Comparison of ENCODE assay signal across 16 cellular contexts in the genomic region with DNA sequence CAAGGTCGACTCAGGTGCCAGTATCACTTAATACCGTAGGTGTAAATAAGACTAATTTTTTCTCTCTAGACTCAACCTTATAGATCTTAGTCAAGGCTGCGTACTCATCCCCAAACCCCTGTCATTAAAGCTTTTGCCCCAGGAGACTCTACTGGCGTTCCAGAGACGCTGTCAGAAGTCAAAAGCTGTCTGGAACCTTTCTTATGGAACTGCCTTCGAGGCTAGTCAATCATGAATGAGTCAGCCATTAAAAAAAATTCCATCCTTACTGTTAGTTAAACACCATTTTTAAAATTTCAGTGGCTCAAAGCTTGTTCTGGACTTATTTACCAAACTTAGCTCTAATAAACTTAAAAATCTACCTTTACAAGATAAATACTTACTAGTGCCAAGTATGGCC. TPM values are rescaled to one million over a fixed set of nuclear protein-coding genes. Genes with fewer than 3 reads are reported as not detected.
A peak's percentile ranks its signal among the peaks of the same experiment; 100 is the strongest.
DNase-seq lines count a peak whose midpoint lies in the region; ATAC-seq and TF ChIP-seq lines count a peak whose summit lies in the region.
"Had no signal": no experiment of that assay in that cellular context is flagged by ENCODE, and none has a peak within 500 bp of the region (broad histone marks: within the 10 kb centered on the region; RNA-seq: fewer than 3 reads in every experiment).

No MANE protein-coding gene starts in this region.

- H3K4me3 ChIP-seq in SK-N-SH (ENCODE audit: low read depth in 2 of 2, low read length in 1 of 2) (no peak overlapping the region), smooth muscle cell (no peak overlapping the region)
- H3K4me3 ChIP-seq: SJCRH30 had no signal

- peaks cover 90% of the 10 kb centered on the region for H3K79me2 ChIP-seq in SK-N-SH (ENCODE audit: insufficient read depth)
- H3K79me2 ChIP-seq in smooth muscle cell (ENCODE audit: low read depth) = peaks cover 63% of the 10 kb centered on the region

- CTCF ChIA-PET in SK-N-SH (lab: Yijun Ruan, JAX) = no interaction called here

- H2AFZ ChIP-seq in SK-N-SH (ENCODE audit: low read depth) (no peak overlapping the region), smooth muscle cell (ENCODE audit: low read depth) (no peak overlapping the region)

- no peak for TF ChIP-seq CTCF in SK-N-SH (IDR thresholded peaks at IDR 0.05)
- TF ChIP-seq CTCF in smooth muscle cell (IDR thresholded peaks at IDR 0.05; ENCODE audit: borderline replicate concordance, insufficient read depth, poor library complexity, severe bottlenecking) = no peak

- no peak overlapping the region for H3K9ac ChIP-seq in SK-N-SH
- no peak overlapping the region for H3K9ac ChIP-seq in smooth muscle cell (ENCODE audit: low read depth)
- H3K9ac ChIP-seq: KMS-11 had no signal

- POLR2A ChIA-PET in SK-N-SH (lab: Yijun Ruan, JAX) = no interaction called here

- H3F3A ChIP-seq in SK-N-SH (replicated peaks; ENCODE audit: insufficient read depth) = peaks cover 20% of the 10 kb centered on the region
- H3F3A ChIP-seq in smooth muscle cell (ENCODE audit: low read depth) = peaks cover 9% of the 10 kb centered on the region

- no peaks in the 10 kb centered on the region for H3K9me2 ChIP-seq in SK-N-SH

- peaks cover 0 to 11% of the 10 kb centered on the region in 2 experiments for H3K36me3 ChIP-seq in SK-N-SH (replicated peaks in 1 of 2; ENCODE audit: control insufficient read depth in 1 of 2, insufficient read depth in 2 of 2, low read length in 1 of 2)
- no peaks in the 10 kb centered on the region for H3K36me3 ChIP-seq in smooth muscle cell (ENCODE audit: low read depth)
- H3K36me3 ChIP-seq: SJCRH30 had no signal

- H4K20me1 ChIP-seq in SK-N-SH (ENCODE audit: insufficient read depth) (peaks cover 74% of the 10 kb centered on the region), smooth muscle cell (ENCODE audit: low read depth) (peaks cover 91% of the 10 kb centered on the region)

- WGBS in SK-N-SH (ENCODE audit: low lambda C conversion rate) = 75% methylated on average over 6 of the region's 6 CpGs
- WGBS in smooth muscle cell (ENCODE audit: low lambda C conversion rate) = 41% methylated on average over 6 of the region's 6 CpGs

- H3K9me3 ChIP-seq in SK-N-SH = no peaks in the 10 kb centered on the region
- no peaks in the 10 kb centered on the region for H3K9me3 ChIP-seq in smooth muscle cell (replicated peaks; ENCODE audit: low read depth)
- H3K9me3 ChIP-seq: Caco-2, SJCRH30 had no signal

- H3K27me3 ChIP-seq in SK-N-SH (ENCODE audit: insufficient read depth) (no peaks in the 10 kb centered on the region), smooth muscle cell (ENCODE audit: low read depth) (no peaks in the 10 kb centered on the region)
- H3K27me3 ChIP-seq: SJCRH30 had no signal

- ATAC-seq in SK-N-SH treated with all-trans-retinoic acid at 6 μM for 48 hours (no peak), GM21515 (IDR thresholded peaks at IDR 0.05; ENCODE audit: unreplicated experiment) (no peak)

- DNase-seq in SK-N-SH (no peak), RPMI7951 (ENCODE audit: low read depth) (peak; percentile 61), islet precursor cell (peak; percentile 80), smooth muscle cell (lab: John Stamatoyannopoulos, UW; ENCODE audit: unreplicated experiment) (no peak), NCI-H187 (lab: John Stamatoyannopoulos, UW) (no peak), GF-D8 (lab: John Stamatoyannopoulos, UW) (no peak)
- DNase-seq: Caco-2, MM.1S, NCI-H2029 treated with DMSO at 0.1 percent for 48 hours, NCI-H510A treated with DMSO at 0.1 percent for 48 hours, RPMI8226, SJCRH30 had no signal

- H3K4me2 ChIP-seq in SK-N-SH (no peak overlapping the region), smooth muscle cell (peak overlapping the region; percentile 29)
- H3K4me2 ChIP-seq: KMS-11 had no signal

- no peak for TF ChIP-seq EP300 in SK-N-SH (IDR thresholded peaks at IDR 0.05; ENCODE audit: borderline replicate concordance in 1 of 2, low read depth in 1 of 2, low read length in 1 of 2)

- no peak overlapping the region for H3K27ac ChIP-seq in SK-N-SH (ENCODE audit: low read depth in 2 of 2, low read length in 1 of 2)
- peak overlapping the region; percentile 68 for H3K27ac ChIP-seq in smooth muscle cell (ENCODE audit: low read depth)
- H3K27ac ChIP-seq: 22Rv1, KMS-11, SJCRH30 had no signal

- TF ChIP-seq RAD21 in SK-N-SH (IDR thresholded peaks at IDR 0.05; ENCODE audit: low read length) = no peak

- H3K4me1 ChIP-seq in SK-N-SH (ENCODE audit: control insufficient read depth in 1 of 2, insufficient read depth in 2 of 2, low read depth in 1 of 2, low read length in 1 of 2) (peaks cover 28 to 34% of the 10 kb centered on the region in 2 experiments; a peak in 3 of 4 replicates), smooth muscle cell (ENCODE audit: low read depth) (peaks cover 24% of the 10 kb centered on the region)

TF ChIP-seq in SK-N-SH, 30 proteins besides CTCF, POLR2A, EP300 and RAD21:
- TF ChIP-seq SMC3 (IDR thresholded peaks at IDR 0.05; ENCODE audit: low read depth, low read length) = no peak
- TF ChIP-seq, protein P1, sequence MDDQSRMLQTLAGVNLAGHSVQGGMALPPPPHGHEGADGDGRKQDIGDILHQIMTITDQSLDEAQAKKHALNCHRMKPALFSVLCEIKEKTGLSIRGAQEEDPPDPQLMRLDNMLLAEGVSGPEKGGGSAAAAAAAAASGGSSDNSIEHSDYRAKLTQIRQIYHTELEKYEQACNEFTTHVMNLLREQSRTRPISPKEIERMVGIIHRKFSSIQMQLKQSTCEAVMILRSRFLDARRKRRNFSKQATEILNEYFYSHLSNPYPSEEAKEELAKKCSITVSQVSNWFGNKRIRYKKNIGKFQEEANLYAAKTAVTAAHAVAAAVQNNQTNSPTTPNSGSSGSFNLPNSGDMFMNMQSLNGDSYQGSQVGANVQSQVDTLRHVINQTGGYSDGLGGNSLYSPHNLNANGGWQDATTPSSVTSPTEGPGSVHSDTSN (IDR thresholded peaks at IDR 0.05) = peak; percentile 48

TF ChIP-seq in SK-N-SH treated with all-trans-retinoic acid at 6 μM for 48 hours, 23 proteins besides CTCF, POLR2A, EP300 and RAD21:
- TF ChIP-seq BACH2 (CRISPR knock-in tag; IDR thresholded peaks at IDR 0.05; ENCODE audit: borderline replicate concordance) = no peak
- TF ChIP-seq ESRRG (CRISPR knock-in tag; IDR thresholded peaks at IDR 0.05) = no peak
- no peak for TF ChIP-seq ZNF8 (CRISPR knock-in tag; IDR thresholded peaks at IDR 0.05)
- no peak for TF ChIP-seq ISL1 (CRISPR knock-in tag; IDR thresholded peaks at IDR 0.05)
- TF ChIP-seq ZNF70 (CRISPR knock-in tag; IDR thresholded peaks at IDR 0.05) = no peak
- TF ChIP-seq RARB (CRISPR knock-in tag; IDR thresholded peaks at IDR 0.05) = no peak
- TF ChIP-seq CSDC2 (CRISPR knock-in tag; IDR thresholded peaks at IDR 0.05) = no peak
- TF ChIP-seq TCF4 (CRISPR knock-in tag; IDR thresholded peaks at IDR 0.05; ENCODE audit: borderline replicate concordance) = no peak
- no peak for TF ChIP-seq PPARA (CRISPR knock-in tag; IDR thresholded peaks at IDR 0.05; ENCODE audit: borderline replicate concordance)
- TF ChIP-seq ARNTL (CRISPR knock-in tag; IDR thresholded peaks at IDR 0.05; ENCODE audit: borderline replicate concordance, low read depth) = no peak

RNA-seq across cellular contexts. Expression of a gene that starts 52.2 kb away (rescaled TPM):
- polyA plus RNA-seq in SK-N-SH (2012; rRNA removed) (13.5 and 21.9 TPM in 2 replicates), smooth muscle cell (23.0 and 23.7 TPM in 2 replicates)
- polyA plus RNA-seq in SK-N-SH (2012; cell fraction: cytosol; rRNA removed) = 18.4 and 21.2 TPM in 2 replicates
- 17.0 and 22.9 TPM in 2 replicates for polyA plus RNA-seq in SK-N-SH (2012; cell fraction: nucleus; rRNA removed)
- 17.1 and 20.2 TPM in 2 replicates for total RNA-seq in RPMI7951 (2014; rRNA removed; shearing (Covaris generic))
- total RNA-seq in smooth muscle cell = 18.3 and 21.3 TPM in 2 replicates

Comparison
In these comparisons a context has a peak if more than half of its experiments do, and no peak if none do; other contexts are left out.
1. DNase-seq: peak in RPMI7951 (single experiment) and islet precursor cell (single experiment); none in SK-N-SH (single experiment), smooth muscle cell (single experiment), NCI-H187 (0 of 2) and GF-D8 (single experiment).